10 cellular contexts compared by ENCODE assay signal in the genomic region with DNA sequence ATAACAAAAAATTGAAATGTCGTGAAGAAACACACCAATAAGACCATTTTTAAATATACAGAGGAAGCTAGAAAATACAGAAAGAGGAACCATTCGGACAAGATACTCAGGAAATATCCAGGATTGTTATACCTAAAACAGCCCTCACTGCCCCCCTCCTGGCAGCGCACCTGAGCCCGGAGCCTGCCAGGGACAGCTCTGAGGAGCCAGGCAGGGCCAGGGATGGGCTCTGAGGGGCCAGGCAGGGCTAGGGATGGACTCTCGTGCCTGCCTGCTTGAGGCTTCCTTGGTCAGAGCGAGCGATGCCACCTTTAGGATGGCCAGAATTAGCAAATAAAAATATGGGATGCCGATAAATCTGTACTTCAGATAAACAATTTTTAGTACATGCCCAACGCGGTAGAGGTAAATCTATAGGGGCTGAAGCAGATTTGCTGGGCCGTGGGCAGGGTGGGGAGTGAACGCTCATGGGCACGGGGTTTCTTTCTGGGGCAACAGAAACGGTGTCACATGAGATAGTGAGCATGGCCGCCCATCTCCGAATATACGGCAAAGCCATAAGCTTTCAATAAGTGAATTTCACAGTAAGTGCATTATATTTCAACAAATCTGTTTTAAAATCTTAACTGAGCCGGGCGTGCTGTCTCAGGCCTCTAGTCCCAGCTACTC. TPM values are rescaled to one million over a fixed set of nuclear protein-coding genes. Genes with fewer than 3 reads are reported as not detected.
DNase-seq lines count a peak whose midpoint lies in the region; ATAC-seq, FAIRE-seq and TF ChIP-seq lines count a peak whose summit lies in the region.
"Had no signal": no experiment of that assay in that cellular context is flagged by ENCODE, and none has a peak within 500 bp of the region (broad histone marks: within the 10 kb centered on the region; RNA-seq: fewer than 3 reads in every experiment).

No MANE protein-coding gene starts in this region.

- intact Hi-C loops in HepG2 (cut with micrococcal nuclease; ENCODE audit: unreplicated experiment): loop anchor here (2.0 kb wide), 1 partner anchor 25 kb away; no protein-coding TSS in a partner anchor

- peaks cover 88% of the 10 kb centered on the region for H3K4me1 ChIP-seq in HepG2 (ENCODE audit: insufficient read depth, low read length)
- H3K4me1 ChIP-seq in tibial nerve: peaks cover 0 to 34% (median 20%) of the 10 kb centered on the region in 4 donors

- no peaks in the 10 kb centered on the region for H3K9me3 ChIP-seq in HepG2 (ENCODE audit: low read length)
- no peaks in the 10 kb centered on the region for H3K9me3 ChIP-seq in tibial nerve

- CTCF ChIA-PET in HepG2 (lab: Yijun Ruan, JAX; ENCODE audit: low intra/inter-chr PET ratio, low total read pairs): no interaction called here

- POLR2A ChIA-PET in activated naive CD8-positive, alpha-beta T cell treated with anti-CD3 and anti-CD28 coated beads, Interleukin-2, amount 10 ng/mL, durations not matched to agents 7 days and 5 days (lab: Charles Lee): interaction anchor here (0.8 to 2.9 kb wide), 7 partner anchors 9 to 254 kb away, joined by 3 to 37 read pairs (median 7); a partner anchor contains a TSS
- POLR2A ChIA-PET in HepG2 (lab: Yijun Ruan, JAX): interaction anchor here (1.1 to 4.3 kb wide), 20 partner anchors 9 to 269 kb away, joined by 3 to 119 read pairs (median 20); a partner anchor contains a TSS

- TF ChIP-seq POLR2A in HepG2 (IDR thresholded peaks at IDR 0.05; ENCODE audit: insufficient read depth in 1 of 2, low read depth in 2 of 2, low read length in 2 of 2): no peak
- TF ChIP-seq POLR2A in tibial nerve (IDR thresholded peaks at IDR 0.05): no peak

- TF ChIP-seq RAD21 in HepG2 (CRISPR knock-in tag; IDR thresholded peaks at IDR 0.05): no peak

- H3K27ac ChIP-seq in HepG2 (ENCODE audit: extremely low read length, insufficient read depth, low read length) (peak overlapping the region; percentile 93), tibial nerve (peak overlapping the region; percentile 95 to 98 (median 96))

- in situ Hi-C loops in HepG2 (cut with HindIII; ENCODE audit: extremely low pct_ligation_motif_present, low pct_unique_long_range_greater_than_20kb): no loop called here

- peak overlapping the region; percentile 68 for H3K4me3 Mint-ChIP-seq in activated T-cell treated with anti-CD3 and anti-CD28 coated beads, Interleukin-2, amount 50 U/mL, for 4 hours
- peak overlapping the region; percentile 68 for H3K4me3 Mint-ChIP-seq in activated naive CD8-positive, alpha-beta T cell treated with anti-CD3 and anti-CD28 coated beads, Interleukin-2, amount 10 ng/mL, durations not matched to agents 7 days and 5 days

- H3K4me2 ChIP-seq in HepG2 (ENCODE audit: low read depth, low read length): peak overlapping the region; percentile 73

- H3K4me3 ChIP-seq in HepG2 (replicated peaks in 1 of 3; ENCODE audit: insufficient read depth in 1 of 3, low read depth in 2 of 3, low read length in 3 of 3) (peak overlapping the region; percentile 70 to 87 (median 80)), tibial nerve (peak overlapping the region; percentile 61 to 96 (median 82))

- peak overlapping the region; percentile 72 for H3K27ac Mint-ChIP-seq in activated naive CD8-positive, alpha-beta T cell treated with anti-CD3 and anti-CD28 coated beads, Interleukin-2, amount 10 ng/mL, durations not matched to agents 7 days and 5 days

- 84% methylated on average over 19 of the region's 19 CpGs for WGBS in HepG2 (ENCODE audit: low lambda C conversion rate)
- WGBS in tibial nerve, 2 donors: 81 to 89% methylated on average over 19 of the region's 19 CpGs

- no peak for ATAC-seq in activated T-cell treated with anti-CD3 and anti-CD28 coated beads, Interleukin-2, amount 50 U/mL, for 4 hours
- no peak for ATAC-seq in activated naive CD8-positive, alpha-beta T cell treated with anti-CD3 and anti-CD28 coated beads, Interleukin-2, amount 10 ng/mL, durations not matched to agents 7 days and 5 days (ENCODE audit: low read depth)
- ATAC-seq in HepG2 (no peak), HG02642 (IDR thresholded peaks at IDR 0.05; ENCODE audit: poor library complexity, unreplicated experiment) (no peak), HG03135 (IDR thresholded peaks at IDR 0.05; ENCODE audit: unreplicated experiment) (no peak), GM18873 (IDR thresholded peaks at IDR 0.05; ENCODE audit: low FRiP score, unreplicated experiment) (no peak)

- no peaks in the 10 kb centered on the region for H4K20me1 ChIP-seq in HepG2 (ENCODE audit: insufficient read depth, low read length)

- H3K27me3 ChIP-seq in HepG2 (ENCODE audit: control insufficient read depth in 1 of 2, insufficient read depth in 2 of 2, low read length in 2 of 2): no peaks in the 10 kb centered on the region; a peak in 1 of 5 replicates
- H3K27me3 ChIP-seq in tibial nerve: no peaks in the 10 kb centered on the region

- H3K9me3 Mint-ChIP-seq in activated T-cell treated with anti-CD3 and anti-CD28 coated beads, Interleukin-2, amount 50 U/mL, for 4 hours: no peaks in the 10 kb centered on the region
- H3K9me3 Mint-ChIP-seq in activated naive CD8-positive, alpha-beta T cell treated with anti-CD3 and anti-CD28 coated beads, Interleukin-2, amount 10 ng/mL, durations not matched to agents 7 days and 5 days: no peaks in the 10 kb centered on the region

- H3K27me3 Mint-ChIP-seq in activated T-cell treated with anti-CD3 and anti-CD28 coated beads, Interleukin-2, amount 50 U/mL, for 4 hours (ENCODE audit: low read depth): no peaks in the 10 kb centered on the region
- no peaks in the 10 kb centered on the region for H3K27me3 Mint-ChIP-seq in activated naive CD8-positive, alpha-beta T cell treated with anti-CD3 and anti-CD28 coated beads, Interleukin-2, amount 10 ng/mL, durations not matched to agents 7 days and 5 days

- no peak overlapping the region for H2AFZ ChIP-seq in HepG2 (ENCODE audit: low read length)

- no peak for TF ChIP-seq CTCF in HepG2 (CRISPR knock-in tag; IDR thresholded peaks at IDR 0.05)
- no peak for TF ChIP-seq CTCF in tibial nerve (IDR thresholded peaks at IDR 0.05)

- DNase-seq in activated T-cell treated with anti-CD3 and anti-CD28 coated beads, Interleukin-2, amount 50 U/mL, for 4 hours: no peak
- DNase-seq in activated T-cell treated with anti-CD3 and anti-CD28 coated beads, Interleukin-2, amount 50 U/mL, for 48 hours: no peak
- no peak for DNase-seq in activated naive CD8-positive, alpha-beta T cell treated with anti-CD3 and anti-CD28 coated beads, Interleukin-2, amount 10 ng/mL, durations not matched to agents 7 days and 5 days
- DNase-seq in HepG2 (ENCODE audit: low spot score): no peak
- DNase-seq in tibial nerve (ENCODE audit: low spot score in 2 of 2): no peak

- H3K36me3 ChIP-seq in HepG2 (replicated peaks in 1 of 2; ENCODE audit: control insufficient read depth in 1 of 2, insufficient read depth in 2 of 2, low read length in 2 of 2) (no peaks in the 10 kb centered on the region), tibial nerve (no peaks in the 10 kb centered on the region)

- H3K36me3 Mint-ChIP-seq in activated T-cell treated with anti-CD3 and anti-CD28 coated beads, Interleukin-2, amount 50 U/mL, for 4 hours (ENCODE audit: insufficient read depth): no peaks in the 10 kb centered on the region
- peaks cover 2% of the 10 kb centered on the region for H3K36me3 Mint-ChIP-seq in activated naive CD8-positive, alpha-beta T cell treated with anti-CD3 and anti-CD28 coated beads, Interleukin-2, amount 10 ng/mL, durations not matched to agents 7 days and 5 days

- H3K9ac ChIP-seq in HepG2 (ENCODE audit: insufficient read depth, low read depth, low read length): peak overlapping the region; percentile 97

- no peak for TF ChIP-seq EP300 in HepG2 (IDR thresholded peaks at IDR 0.05; ENCODE audit: low read depth in 2 of 2, low read length in 2 of 2)
- no peak for TF ChIP-seq EP300 in HepG2 (CRISPR knock-in tag; IDR thresholded peaks at IDR 0.05; ENCODE audit: borderline replicate concordance)
- TF ChIP-seq EP300 in tibial nerve (IDR thresholded peaks at IDR 0.05): no peak

- BruUV-seq in HepG2 (replicated peaks; lab: Mats Ljungman, UMichigan): no TSS peak

- peaks cover 32% of the 10 kb centered on the region for H3K4me1 Mint-ChIP-seq in activated T-cell treated with anti-CD3 and anti-CD28 coated beads, Interleukin-2, amount 50 U/mL, for 4 hours (ENCODE audit: low read depth)
- peaks cover 27% of the 10 kb centered on the region for H3K4me1 Mint-ChIP-seq in activated naive CD8-positive, alpha-beta T cell treated with anti-CD3 and anti-CD28 coated beads, Interleukin-2, amount 10 ng/mL, durations not matched to agents 7 days and 5 days

- no peak for FAIRE-seq in HepG2 (lab: Jason Lieb, UNC)
- FAIRE-seq: islet of Langerhans had no signal

- H3K79me2 ChIP-seq in HepG2 (ENCODE audit: insufficient read depth, low read length): peaks cover 5% of the 10 kb centered on the region

RNA-seq across cellular contexts. Expression of a gene that starts 18.2 kb away (rescaled TPM):
- 100 to 1,000 TPM; 152 to 170 (median 164) TPM for total RNA-seq in activated T-cell treated with anti-CD3 and anti-CD28 coated beads, Interleukin-2, amount 50 U/mL, for 4 hours
- total RNA-seq in activated naive CD8-positive, alpha-beta T cell treated with anti-CD3 and anti-CD28 coated beads, Interleukin-2, amount 10 ng/mL, durations not matched to agents 7 days and 5 days: 100 to 1,000 TPM; 135 to 140 TPM
- total RNA-seq in HepG2 (2016; rRNA removed; fragmentation: Illumina TruSeq; extraction: Trizol) (28.4 and 31.5 TPM in 2 replicates), tibial nerve (100 to 1,000 TPM in 3 of 4 donors, 10 to 100 TPM in 1; 93.9 to 160 (median 124) TPM)
- 19.2 and 20.4 TPM in 2 replicates for total RNA-seq in HepG2 (2016; cell fraction: cytosol; rRNA removed; fragmentation: Illumina TruSeq; extraction: Trizol; ENCODE audit: low read depth)
- total RNA-seq in HepG2 (2016; cell fraction: insoluble cytoplasmic fraction; rRNA removed; fragmentation: Illumina TruSeq; extraction: Trizol): 23.0 and 34.1 TPM in 2 replicates
- total RNA-seq in HepG2 (2016; cell fraction: membrane; rRNA removed; fragmentation: Illumina TruSeq; extraction: Trizol): 24.3 and 26.6 TPM in 2 replicates
- 42.8 and 45.6 TPM in 2 replicates for total RNA-seq in HepG2 (2016; cell fraction: nucleus; rRNA removed; fragmentation: Illumina TruSeq; extraction: Trizol)
- polyA plus RNA-seq in HepG2 (2011; rRNA removed): 128 and 148 TPM in 2 replicates
- polyA plus RNA-seq in HepG2 (2011; cell fraction: cytosol; rRNA removed): 81.5 and 90.2 TPM in 2 replicates
- polyA plus RNA-seq in HepG2 (2011; cell fraction: nucleus; rRNA removed): 1,010 and 1,066 TPM in 2 replicates
- polyA plus RNA-seq in HepG2 (2012): 164 and 234 TPM in 2 replicates
- 19.6 and 21.8 TPM in 2 replicates for polyA plus RNA-seq in HepG2 (2016; cell fraction: cytosol; fragmentation: Illumina TruSeq; extraction: Trizol; ENCODE audit: low read depth)
- polyA plus RNA-seq in HepG2 (2016; cell fraction: insoluble cytoplasmic fraction; fragmentation: Illumina TruSeq; extraction: Trizol; ENCODE audit: low read depth): 71.8 and 89.7 TPM in 2 replicates
- polyA plus RNA-seq in HepG2 (2016; cell fraction: membrane; fragmentation: Illumina TruSeq; extraction: Trizol; ENCODE audit: low read depth): 40.8 and 42.7 TPM in 2 replicates
- polyA plus RNA-seq in HepG2 (2016; cell fraction: nucleus; fragmentation: Illumina TruSeq; extraction: Trizol; ENCODE audit: insufficient read depth, low read depth): 316 and 342 TPM in 2 replicates
- polyA minus RNA-seq in HepG2 (2011; rRNA and poly(A)+ RNA removed; ENCODE audit: low replicate concordance): 78.0 and 103 TPM in 2 replicates
- 51.7 and 60.9 TPM in 2 replicates for polyA minus RNA-seq in HepG2 (2011; cell fraction: cytosol; rRNA and poly(A)+ RNA removed)
- 117 and 118 TPM in 2 replicates for polyA minus RNA-seq in HepG2 (2011; cell fraction: nucleus; rRNA and poly(A)+ RNA removed)

RNA-seq across cellular contexts. Expression of a gene that starts 25.7 kb away (rescaled TPM):
- 100 to 1,000 TPM; 256 to 382 (median 364) TPM for total RNA-seq in activated T-cell treated with anti-CD3 and anti-CD28 coated beads, Interleukin-2, amount 50 U/mL, for 4 hours
- 100 to 1,000 TPM; 286 to 320 TPM for total RNA-seq in activated naive CD8-positive, alpha-beta T cell treated with anti-CD3 and anti-CD28 coated beads, Interleukin-2, amount 10 ng/mL, durations not matched to agents 7 days and 5 days
- total RNA-seq in HepG2 (2016; rRNA removed; fragmentation: Illumina TruSeq; extraction: Trizol) (29.7 and 67.6 TPM in 2 replicates), tibial nerve (under 1 TPM in 2 of 4 donors, not detected in 2; 0.63 to 0.90 TPM)
- 23.3 and 25.5 TPM in 2 replicates for total RNA-seq in HepG2 (2016; cell fraction: cytosol; rRNA removed; fragmentation: Illumina TruSeq; extraction: Trizol; ENCODE audit: low read depth)
- total RNA-seq in HepG2 (2016; cell fraction: insoluble cytoplasmic fraction; rRNA removed; fragmentation: Illumina TruSeq; extraction: Trizol): 24.7 and 74.3 TPM in 2 replicates
- total RNA-seq in HepG2 (2016; cell fraction: membrane; rRNA removed; fragmentation: Illumina TruSeq; extraction: Trizol): 36.8 and 47.2 TPM in 2 replicates
- total RNA-seq in HepG2 (2016; cell fraction: nucleus; rRNA removed; fragmentation: Illumina TruSeq; extraction: Trizol): 53.2 and 64.7 TPM in 2 replicates
- 72.7 and 76.4 TPM in 2 replicates for polyA plus RNA-seq in HepG2 (2011; rRNA removed)
- 34.4 and 89.4 TPM in 2 replicates for polyA plus RNA-seq in HepG2 (2011; cell fraction: cytosol; rRNA removed)
- 127 and 155 TPM in 2 replicates for polyA plus RNA-seq in HepG2 (2011; cell fraction: nucleus; rRNA removed)
- polyA plus RNA-seq in HepG2 (2012): 46.2 and 62.8 TPM in 2 replicates
- polyA plus RNA-seq in HepG2 (2016; cell fraction: cytosol; fragmentation: Illumina TruSeq; extraction: Trizol; ENCODE audit: low read depth): 56.5 and 63.8 TPM in 2 replicates
- 56.7 and 68.4 TPM in 2 replicates for polyA plus RNA-seq in HepG2 (2016; cell fraction: insoluble cytoplasmic fraction; fragmentation: Illumina TruSeq; extraction: Trizol; ENCODE audit: low read depth)
- 78.3 and 78.6 TPM in 2 replicates for polyA plus RNA-seq in HepG2 (2016; cell fraction: membrane; fragmentation: Illumina TruSeq; extraction: Trizol; ENCODE audit: low read depth)
- polyA plus RNA-seq in HepG2 (2016; cell fraction: nucleus; fragmentation: Illumina TruSeq; extraction: Trizol; ENCODE audit: insufficient read depth, low read depth): 226 and 244 TPM in 2 replicates
- polyA minus RNA-seq in HepG2 (2011; rRNA and poly(A)+ RNA removed; ENCODE audit: low replicate concordance): 43.3 TPM in 1 of 2 replicates, not detected in the other
- 31.0 and 32.1 TPM in 2 replicates for polyA minus RNA-seq in HepG2 (2011; cell fraction: cytosol; rRNA and poly(A)+ RNA removed)
- polyA minus RNA-seq in HepG2 (2011; cell fraction: nucleus; rRNA and poly(A)+ RNA removed): 7.9 and 8.8 TPM in 2 replicates
- total RNA-seq: M059J had no signal

RNA-seq across cellular contexts. Expression of a gene that starts 41.9 kb away (rescaled TPM):
- 1 to 10 TPM; 2.6 to 3.8 (median 3.0) TPM for total RNA-seq in activated T-cell treated with anti-CD3 and anti-CD28 coated beads, Interleukin-2, amount 50 U/mL, for 4 hours
- total RNA-seq in activated naive CD8-positive, alpha-beta T cell treated with anti-CD3 and anti-CD28 coated beads, Interleukin-2, amount 10 ng/mL, durations not matched to agents 7 days and 5 days: 1 to 10 TPM in 1 of 2 experiments, under 1 TPM in 1; 0.86 to 1.0 TPM
- 2.4 and 5.3 TPM in 2 replicates for total RNA-seq in HepG2 (2016; rRNA removed; fragmentation: Illumina TruSeq; extraction: Trizol)
- 3.3 TPM in 2 replicates for total RNA-seq in HepG2 (2016; cell fraction: cytosol; rRNA removed; fragmentation: Illumina TruSeq; extraction: Trizol; ENCODE audit: low read depth)
- 3.0 and 5.5 TPM in 2 replicates for total RNA-seq in HepG2 (2016; cell fraction: insoluble cytoplasmic fraction; rRNA removed; fragmentation: Illumina TruSeq; extraction: Trizol)
- 3.8 and 5.6 TPM in 2 replicates for total RNA-seq in HepG2 (2016; cell fraction: membrane; rRNA removed; fragmentation: Illumina TruSeq; extraction: Trizol)
- 6.9 and 7.3 TPM in 2 replicates for total RNA-seq in HepG2 (2016; cell fraction: nucleus; rRNA removed; fragmentation: Illumina TruSeq; extraction: Trizol)
- polyA plus RNA-seq in HepG2 (2011; rRNA removed): 3.5 and 4.2 TPM in 2 replicates
- polyA plus RNA-seq in HepG2 (2011; cell fraction: cytosol; rRNA removed): 2.7 and 4.2 TPM in 2 replicates
- 6.7 and 7.1 TPM in 2 replicates for polyA plus RNA-seq in HepG2 (2011; cell fraction: nucleus; rRNA removed)
- polyA plus RNA-seq in HepG2 (2012): 5.0 and 7.2 TPM in 2 replicates
- polyA plus RNA-seq in HepG2 (2016; cell fraction: cytosol; fragmentation: Illumina TruSeq; extraction: Trizol; ENCODE audit: low read depth): 2.6 and 3.4 TPM in 2 replicates
- 4.0 and 4.2 TPM in 2 replicates for polyA plus RNA-seq in HepG2 (2016; cell fraction: insoluble cytoplasmic fraction; fragmentation: Illumina TruSeq; extraction: Trizol; ENCODE audit: low read depth)
- 4.3 and 4.7 TPM in 2 replicates for polyA plus RNA-seq in HepG2 (2016; cell fraction: membrane; fragmentation: Illumina TruSeq; extraction: Trizol; ENCODE audit: low read depth)
- 5.1 and 5.5 TPM in 2 replicates for polyA plus RNA-seq in HepG2 (2016; cell fraction: nucleus; fragmentation: Illumina TruSeq; extraction: Trizol; ENCODE audit: insufficient read depth, low read depth)
- 8.8 and 15.0 TPM in 2 replicates for polyA minus RNA-seq in HepG2 (2011; rRNA and poly(A)+ RNA removed; ENCODE audit: low replicate concordance)
- 1.9 and 2.6 TPM in 2 replicates for polyA minus RNA-seq in HepG2 (2011; cell fraction: cytosol; rRNA and poly(A)+ RNA removed)
- 5.0 and 7.3 TPM in 2 replicates for polyA minus RNA-seq in HepG2 (2011; cell fraction: nucleus; rRNA and poly(A)+ RNA removed)
- 10 to 100 TPM in 3 of 4 donors, 1 to 10 TPM in 1; 6.9 to 12.6 (median 11.3) TPM for total RNA-seq in tibial nerve

Comparison
In these comparisons a context has a peak if more than half of its experiments do, and no peak if none do; other contexts are left out.
1. RNA of a gene that starts 25.7 kb away (total RNA-seq): 256 to 382 TPM in activated T-cell treated with anti-CD3 and anti-CD28 coated beads, Interleukin-2, amount 50 U/mL, for 4 hours, 286 to 320 TPM in activated naive CD8-positive, alpha-beta T cell treated with anti-CD3 and anti-CD28 coated beads, Interleukin-2, amount 10 ng/mL, durations not matched to agents 7 days and 5 days and 23.3 to 74.3 TPM in HepG2; 0.63 to 0.90 TPM in tibial nerve; every median in the first group is over 10 times any median in the second.